ENCODE assay signal across 2 cellular contexts in genomic region chr11:1235615-1236315, GRCh38.
TF ChIP-seq lines count a peak whose summit lies in the region.

No MANE protein-coding gene starts in this region.

TF ChIP-seq in SK-N-SH, 30 proteins besides CTCF, POLR2A, EP300 and RAD21:
- TF ChIP-seq SMC3 (IDR thresholded peaks at IDR 0.05; ENCODE audit: low read depth, low read length): no peak
- TF ChIP-seq FOXJ3 (CRISPR knock-in tag; IDR thresholded peaks at IDR 0.05): no peak
- TF ChIP-seq TEAD4 (IDR thresholded peaks at IDR 0.05; ENCODE audit: borderline replicate concordance, insufficient read depth): no peak
- TF ChIP-seq NRF1 (IDR thresholded peaks at IDR 0.05; ENCODE audit: low read depth, low read length): no peak
- TF ChIP-seq RFX5 (IDR thresholded peaks at IDR 0.05; ENCODE audit: low read length): no peak
- no peak for TF ChIP-seq MAX (IDR thresholded peaks at IDR 0.05; ENCODE audit: low read depth)
- no peak for TF ChIP-seq USF1 (IDR thresholded peaks at IDR 0.05; ENCODE audit: borderline replicate concordance, low read depth)
- TF ChIP-seq REST (IDR thresholded peaks at IDR 0.05; ENCODE audit: low read depth, low read length): no peak
- TF ChIP-seq YY1 (IDR thresholded peaks at IDR 0.05; ENCODE audit: low read depth): no peak
- TF ChIP-seq IRF3 (IDR thresholded peaks at IDR 0.05; ENCODE audit: low read depth, low read length): no peak
- no peak for TF ChIP-seq FOXM1 (IDR thresholded peaks at IDR 0.05; ENCODE audit: low read depth)
- no peak for TF ChIP-seq ELF1 (IDR thresholded peaks at IDR 0.05)
- no peak for TF ChIP-seq RXRA (IDR thresholded peaks at IDR 0.05; ENCODE audit: borderline replicate concordance, low read depth)

TF ChIP-seq in SK-N-SH treated with all-trans-retinoic acid at 6 μM for 48 hours, 23 proteins besides CTCF, POLR2A, EP300 and RAD21:
- no peak for TF ChIP-seq ESRRG (CRISPR knock-in tag; IDR thresholded peaks at IDR 0.05)
- TF ChIP-seq ZFP30 (CRISPR knock-in tag; IDR thresholded peaks at IDR 0.05): no peak
- no peak for TF ChIP-seq CSDC2 (CRISPR knock-in tag; IDR thresholded peaks at IDR 0.05)
- TF ChIP-seq POU6F1 (CRISPR knock-in tag; IDR thresholded peaks at IDR 0.05; ENCODE audit: borderline replicate concordance, low read depth): no peak
- TF ChIP-seq OSR1 (CRISPR knock-in tag; IDR thresholded peaks at IDR 0.05): no peak
- TF ChIP-seq ZNF565 (CRISPR knock-in tag; conservative IDR thresholded peaks at IDR 0.05; ENCODE audit: low read depth): no peak
- no peak for TF ChIP-seq GLIS3 (CRISPR knock-in tag; IDR thresholded peaks at IDR 0.05)
- no peak for TF ChIP-seq BACH2 (CRISPR knock-in tag; IDR thresholded peaks at IDR 0.05; ENCODE audit: borderline replicate concordance)
- no peak for TF ChIP-seq ZNF70 (CRISPR knock-in tag; IDR thresholded peaks at IDR 0.05)
- no peak for TF ChIP-seq TCF4 (CRISPR knock-in tag; IDR thresholded peaks at IDR 0.05; ENCODE audit: borderline replicate concordance)
- no peak for TF ChIP-seq CREB5 (CRISPR knock-in tag; IDR thresholded peaks at IDR 0.05; ENCODE audit: low read depth)
- no peak for TF ChIP-seq CSRNP3 (CRISPR knock-in tag; IDR thresholded peaks at IDR 0.05)
- TF ChIP-seq ISL1 (CRISPR knock-in tag; IDR thresholded peaks at IDR 0.05): no peak
